8 cellular contexts compared by ENCODE assay signal in the genomic region with DNA sequence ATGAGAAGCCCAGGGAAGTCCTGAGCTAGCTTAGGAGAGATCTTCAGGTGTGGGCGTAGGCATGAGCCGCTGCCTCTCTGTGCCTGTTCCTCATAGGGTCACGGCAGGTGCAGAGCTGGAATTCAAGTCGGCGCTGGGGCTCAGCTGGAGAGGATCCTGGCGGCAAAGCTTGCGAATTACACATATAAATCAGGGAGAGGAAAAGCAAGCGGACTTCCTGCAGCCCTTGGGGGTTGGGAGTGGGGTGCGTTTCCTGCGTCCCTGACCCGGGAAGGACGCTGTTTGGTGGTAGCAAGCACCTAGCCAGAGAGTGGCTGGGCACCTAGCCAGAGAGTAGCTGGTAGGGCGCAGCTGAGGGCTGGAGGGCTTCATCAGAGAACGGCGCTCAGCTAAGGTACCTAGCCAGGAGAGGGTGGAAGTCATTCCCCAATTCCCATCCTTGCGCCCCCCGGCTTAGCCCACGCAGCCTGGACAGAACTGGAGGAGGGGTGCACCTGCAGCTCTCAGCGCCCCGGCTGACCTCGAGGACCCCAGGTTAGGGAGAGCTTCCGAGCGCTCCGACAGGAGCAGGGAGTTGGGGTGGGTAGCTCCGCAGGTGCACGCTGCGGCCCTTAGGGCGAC. TPM values are rescaled to one million over a fixed set of nuclear protein-coding genes. Genes with fewer than 3 reads are reported as not detected.
A peak's percentile ranks its signal among the peaks of the same experiment; 100 is the strongest.
DNase-seq lines count a peak whose midpoint lies in the region; ATAC-seq and TF ChIP-seq lines count a peak whose summit lies in the region.

No MANE protein-coding gene starts in this region.

- no peaks in the 10 kb centered on the region for H3K27me3 ChIP-seq in SJCRH30

- peaks cover 38% of the 10 kb centered on the region for H3K27me3 Mint-ChIP-seq in central memory CD8-positive, alpha-beta T cell

- H3K27ac Mint-ChIP-seq in central memory CD8-positive, alpha-beta T cell (ENCODE audit: low read depth) = no peak overlapping the region

- H3K36me3 Mint-ChIP-seq in central memory CD8-positive, alpha-beta T cell (ENCODE audit: insufficient read depth) = peaks cover 3% of the 10 kb centered on the region

- no peaks in the 10 kb centered on the region for H3K9me3 ChIP-seq in SJCRH30 (replicated peaks)

- DNase-seq in AG08396 (ENCODE audit: low spot score) (peak; percentile 56), SJCRH30 (peak; percentile 67 to 75), inferior parietal cortex (ENCODE audit: extremely low spot score) (peak; percentile 27), epidermal melanocyte (ENCODE audit: insufficient read length, low spot score) (no peak)
- DNase-seq in central memory CD8-positive, alpha-beta T cell (ENCODE audit: low spot score in 2 of 2) = peak in 1 of 2 donors; percentile 11

- H3K4me3 Mint-ChIP-seq in central memory CD8-positive, alpha-beta T cell = peak overlapping the region; percentile 73

- peak overlapping the region; percentile 82 for H3K4me3 ChIP-seq in SJCRH30
- peak overlapping the region in 6 of 7 experiments; percentile 46 to 75 (median 58) for H3K4me3 ChIP-seq in skin epidermis

- no peaks in the 10 kb centered on the region for H3K9me3 Mint-ChIP-seq in central memory CD8-positive, alpha-beta T cell

- no peaks in the 10 kb centered on the region for H3K36me3 ChIP-seq in SJCRH30

- peak; percentile 16; the same call in 1 of the 2 replicates for TF ChIP-seq CTCF in LNCAP (IDR thresholded peaks at IDR 0.05)

- H3K27ac ChIP-seq in SJCRH30 (no peak overlapping the region), skin epidermis (no peak overlapping the region)

- H3K4me1 ChIP-seq in SJCRH30 = peaks cover 6% of the 10 kb centered on the region

- ATAC-seq in GM19395 (IDR thresholded peaks at IDR 0.05; ENCODE audit: unreplicated experiment) = peak; percentile 25
- ATAC-seq in central memory CD8-positive, alpha-beta T cell (replicated peaks; ENCODE audit: extremely low read depth, poor library complexity, severe bottlenecking) = peak; percentile 8

- peaks cover 29% of the 10 kb centered on the region for H3K4me1 Mint-ChIP-seq in central memory CD8-positive, alpha-beta T cell

RNA-seq across cellular contexts. Expression of a gene that starts 0.5 kb away (rescaled TPM):
- 4.0 and 4.2 TPM in 2 replicates for total RNA-seq in SJCRH30 (2014; rRNA removed; shearing (Covaris generic))
